Comparison of ENCODE assay signal across 1 cellular context in genomic region chr12:12505544-12506501, GRCh38.
A peak's percentile ranks its signal among the peaks of the same experiment; 100 is the strongest.
TF ChIP-seq lines count a peak whose summit lies in the region.

No MANE protein-coding gene starts in this region.

TF ChIP-seq in SK-N-SH treated with all-trans-retinoic acid at 6 μM for 48 hours, 23 proteins besides CTCF, POLR2A, EP300 and RAD21 (continued from another document):
- peak; percentile 73; the same call in 1 of the 2 replicates for TF ChIP-seq TSHZ2 (CRISPR knock-in tag; IDR thresholded peaks at IDR 0.05)
